1 cellular context compared by ENCODE assay signal in the genomic region with DNA sequence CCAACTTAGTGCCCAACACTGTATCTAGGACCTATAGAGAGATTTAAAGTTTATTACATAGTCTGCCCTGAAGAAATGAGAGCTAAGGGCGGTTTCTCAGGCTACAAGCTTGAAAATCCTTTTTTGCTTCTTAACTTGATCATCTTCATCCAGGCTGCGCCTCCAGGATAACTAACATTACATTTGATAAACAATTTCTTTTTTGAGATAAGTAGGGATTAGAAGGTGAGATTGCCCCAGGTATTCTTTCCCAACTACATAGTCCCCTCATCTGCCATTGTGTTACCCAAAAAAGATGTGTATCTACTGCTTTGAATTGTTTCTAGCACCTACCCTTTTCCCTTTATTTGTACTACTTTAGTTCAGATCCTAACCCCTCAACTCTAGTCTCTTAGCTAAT.
TF ChIP-seq lines count a peak whose summit lies in the region.

No MANE protein-coding gene starts in this region.

TF ChIP-seq in K562, 482 proteins besides CTCF, POLR2A, EP300 and RAD21:
- TF ChIP-seq HNRNPLL (IDR thresholded peaks at IDR 0.05; ENCODE audit: low read depth, low read length, poor library complexity, severe bottlenecking) (no peak), MIER1 (IDR thresholded peaks at IDR 0.05; ENCODE audit: low read depth) (no peak), ZNF143 (CRISPR knock-in tag; IDR thresholded peaks at IDR 0.05) (no peak), MCM2 (IDR thresholded peaks at IDR 0.05; ENCODE audit: low read depth) (no peak), ZBTB7A (IDR thresholded peaks at IDR 0.05; ENCODE audit: borderline replicate concordance, control insufficient read depth, low read depth, low read length) (no peak), CBX3 (IDR thresholded peaks at IDR 0.05; ENCODE audit: borderline replicate concordance in 1 of 2, low read length in 2 of 2) (no peak), XRCC3 (IDR thresholded peaks at IDR 0.05) (no peak), ZNF174 (CRISPR knock-in tag; IDR thresholded peaks at IDR 0.05) (no peak), HDAC2 (IDR thresholded peaks at IDR 0.05) (no peak), ZC3H8 (IDR thresholded peaks at IDR 0.05) (no peak)
- TF ChIP-seq, protein P1, sequence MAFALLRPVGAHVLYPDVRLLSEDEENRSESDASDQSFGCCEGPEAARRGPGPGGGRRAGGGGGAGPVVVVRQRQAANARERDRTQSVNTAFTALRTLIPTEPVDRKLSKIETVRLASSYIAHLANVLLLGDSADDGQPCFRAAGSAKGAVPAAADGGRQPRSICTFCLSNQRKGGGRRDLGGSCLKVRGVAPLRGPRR (CRISPR knock-in tag; IDR thresholded peaks at IDR 0.05), result no peak
- TF ChIP-seq, protein P2, sequence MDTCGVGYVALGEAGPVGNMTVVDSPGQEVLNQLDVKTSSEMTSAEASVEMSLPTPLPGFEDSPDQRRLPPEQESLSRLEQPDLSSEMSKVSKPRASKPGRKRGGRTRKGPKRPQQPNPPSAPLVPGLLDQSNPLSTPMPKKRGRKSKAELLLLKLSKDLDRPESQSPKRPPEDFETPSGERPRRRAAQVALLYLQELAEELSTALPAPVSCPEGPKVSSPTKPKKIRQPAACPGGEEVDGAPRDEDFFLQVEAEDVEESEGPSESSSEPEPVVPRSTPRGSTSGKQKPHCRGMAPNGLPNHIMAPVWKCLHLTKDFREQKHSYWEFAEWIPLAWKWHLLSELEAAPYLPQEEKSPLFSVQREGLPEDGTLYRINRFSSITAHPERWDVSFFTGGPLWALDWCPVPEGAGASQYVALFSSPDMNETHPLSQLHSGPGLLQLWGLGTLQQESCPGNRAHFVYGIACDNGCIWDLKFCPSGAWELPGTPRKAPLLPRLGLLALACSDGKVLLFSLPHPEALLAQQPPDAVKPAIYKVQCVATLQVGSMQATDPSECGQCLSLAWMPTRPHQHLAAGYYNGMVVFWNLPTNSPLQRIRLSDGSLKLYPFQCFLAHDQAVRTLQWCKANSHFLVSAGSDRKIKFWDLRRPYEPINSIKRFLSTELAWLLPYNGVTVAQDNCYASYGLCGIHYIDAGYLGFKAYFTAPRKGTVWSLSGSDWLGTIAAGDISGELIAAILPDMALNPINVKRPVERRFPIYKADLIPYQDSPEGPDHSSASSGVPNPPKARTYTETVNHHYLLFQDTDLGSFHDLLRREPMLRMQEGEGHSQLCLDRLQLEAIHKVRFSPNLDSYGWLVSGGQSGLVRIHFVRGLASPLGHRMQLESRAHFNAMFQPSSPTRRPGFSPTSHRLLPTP (IDR thresholded peaks at IDR 0.05; ENCODE audit: borderline replicate concordance, extremely low read depth, insufficient read length), result no peak
